ENCODE assay signal across 1 cellular context in genomic region chr19:34169475-34170199, GRCh38.
A peak's percentile ranks its signal among the peaks of the same experiment; 100 is the strongest.
TF ChIP-seq lines count a peak whose summit lies in the region.

No MANE protein-coding gene starts in this region.

TF ChIP-seq in HEK293, 187 proteins besides CTCF, POLR2A, EP300 and RAD21:
- TF ChIP-seq ZNF645 (tag by site-specific recombination; IDR thresholded peaks at IDR 0.05) (0 out of 2 replicates have a peak, but pooled peaks have one; percentile 21), ZNF184 (tag by site-specific recombination; IDR thresholded peaks at IDR 0.05) (peak; percentile 94), ZNF133 (tag by site-specific recombination; IDR thresholded peaks at IDR 0.05) (peak; percentile 7; the same call in 1 of the 2 replicates)
